ENCODE assay signal across 14 cellular contexts in the genomic region with DNA sequence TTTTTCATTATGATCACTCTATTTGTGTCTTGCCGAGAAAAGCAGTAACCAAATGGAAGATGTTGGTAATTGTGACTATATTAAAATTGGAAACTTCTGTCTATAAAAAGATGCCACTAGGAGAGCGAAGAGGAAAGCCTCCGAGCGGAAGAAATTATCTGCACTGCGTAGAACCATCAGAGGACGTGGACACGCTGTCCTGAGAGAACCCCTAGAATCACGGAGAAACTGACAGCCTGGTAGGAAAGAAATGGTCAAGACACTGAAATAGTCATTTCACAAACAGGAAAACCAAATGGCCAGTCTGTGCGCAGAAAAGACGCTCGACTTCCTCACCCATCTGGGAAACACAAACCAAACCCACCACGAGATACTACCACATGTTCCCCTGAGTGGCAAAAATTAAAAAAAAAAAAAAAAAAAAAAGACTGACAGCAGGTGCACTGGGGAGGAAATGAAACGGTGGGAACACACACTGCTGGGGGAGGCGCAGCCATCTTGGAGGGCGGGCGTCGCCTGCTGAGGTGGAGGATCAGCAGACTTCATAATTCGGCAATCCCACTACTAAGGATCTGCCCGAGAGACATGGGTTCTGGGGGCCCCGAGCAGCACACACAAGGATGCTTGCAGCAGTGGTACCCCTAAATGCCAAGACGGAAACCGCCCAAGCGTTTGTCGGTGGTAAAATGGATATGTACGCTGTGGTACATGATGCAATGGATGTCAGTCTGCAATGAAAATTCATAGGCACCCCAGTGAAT. TPM values are rescaled to one million over a fixed set of nuclear protein-coding genes. Genes with fewer than 3 reads are reported as not detected.
DNase-seq lines count a peak whose midpoint lies in the region; ATAC-seq and TF ChIP-seq lines count a peak whose summit lies in the region.
"Had no signal": no experiment of that assay in that cellular context is flagged by ENCODE, and none has a peak within 500 bp of the region (broad histone marks: within the 10 kb centered on the region; RNA-seq: fewer than 3 reads in every experiment).

No MANE protein-coding gene starts in this region.

- no peak for DNase-seq in activated naive CD4-positive, alpha-beta T cell treated with anti-CD3 and anti-CD28 coated beads for 36 hours
- no peak for DNase-seq in activated naive CD4-positive, alpha-beta T cell treated with anti-CD3 and anti-CD28 coated beads, Interleukin-2, amount 10 ng/mL, durations not matched to agents 7 days and 5 days
- DNase-seq in Peyer's patch (peak in 2 of 3 donors; percentile 73 to 76), endodermal cell (peak; percentile 19), hypothalamus (lab: John Stamatoyannopoulos, UW) (no peak)
- no peak for DNase-seq in effector CD4-positive, alpha-beta T cell
- DNase-seq: brain microvascular endothelial cell, mesendoderm had no signal

- 92 to 93% methylated on average over 16 to 25 of the region's 25 CpGs for WGBS in endodermal cell (ENCODE audit: insufficient coverage in 1 of 2, insufficient read length in 1 of 2), 2 experiments
- WGBS in thymus, result 25% methylated on average over 25 of the region's 25 CpGs

- H3K9ac ChIP-seq in endodermal cell (ENCODE audit: extremely low read depth, low read length, poor library complexity, severe bottlenecking), result no peak overlapping the region

- H3K4me3 Mint-ChIP-seq in activated naive CD4-positive, alpha-beta T cell treated with anti-CD3 and anti-CD28 coated beads for 36 hours, result peak overlapping the region; percentile 22
- no peak overlapping the region for H3K4me3 Mint-ChIP-seq in activated naive CD4-positive, alpha-beta T cell treated with anti-CD3 and anti-CD28 coated beads, Interleukin-2, amount 10 ng/mL, durations not matched to agents 7 days and 5 days
- no peak overlapping the region for H3K4me3 Mint-ChIP-seq in endodermal cell

- no peak for ATAC-seq in GM21367 (IDR thresholded peaks at IDR 0.05; ENCODE audit: unreplicated experiment)
- ATAC-seq: SK-N-SH treated with all-trans-retinoic acid at 6 μM for 48 hours had no signal

- no peaks in the 10 kb centered on the region for H3K9me3 Mint-ChIP-seq in activated naive CD4-positive, alpha-beta T cell treated with anti-CD3 and anti-CD28 coated beads for 36 hours
- H3K9me3 Mint-ChIP-seq in activated naive CD4-positive, alpha-beta T cell treated with anti-CD3 and anti-CD28 coated beads, Interleukin-2, amount 10 ng/mL, durations not matched to agents 7 days and 5 days, result peaks cover 12% of the 10 kb centered on the region
- H3K9me3 Mint-ChIP-seq in endodermal cell, result no peaks in the 10 kb centered on the region

- H3K4me1 ChIP-seq in Peyer's patch (peaks cover 0 to 4% (median 0%) of the 10 kb centered on the region in 4 donors), endodermal cell (ENCODE audit: control insufficient read depth, insufficient read depth, low read length) (no peaks in the 10 kb centered on the region), thymus (ENCODE audit: control insufficient read depth, insufficient read depth, low read length) (peaks cover 13% of the 10 kb centered on the region)

- H3K27ac ChIP-seq in Peyer's patch, result peak overlapping the region in 2 of 4 donors; percentile 40 to 76
- no peak overlapping the region for H3K27ac ChIP-seq in endodermal cell (ENCODE audit: low read depth, low read length)
- peak overlapping the region; percentile 47 for H3K27ac ChIP-seq in thymus (ENCODE audit: low read depth)
- H3K27ac ChIP-seq: brain microvascular endothelial cell had no signal

- no peaks in the 10 kb centered on the region for H3K36me3 Mint-ChIP-seq in activated naive CD4-positive, alpha-beta T cell treated with anti-CD3 and anti-CD28 coated beads for 36 hours (ENCODE audit: low read depth)
- no peaks in the 10 kb centered on the region for H3K36me3 Mint-ChIP-seq in activated naive CD4-positive, alpha-beta T cell treated with anti-CD3 and anti-CD28 coated beads, Interleukin-2, amount 10 ng/mL, durations not matched to agents 7 days and 5 days
- H3K36me3 Mint-ChIP-seq in endodermal cell (ENCODE audit: low read depth), result no peaks in the 10 kb centered on the region

- H3K4me3 ChIP-seq in Peyer's patch (peak overlapping the region in 2 of 4 donors; percentile 9), endodermal cell (ENCODE audit: low read length) (no peak overlapping the region), thymus (ENCODE audit: low read length) (peak overlapping the region; percentile 39)

- TF ChIP-seq POLR2A in Peyer's patch (IDR thresholded peaks at IDR 0.05), result no peak

- intact Hi-C loops in activated naive CD4-positive, alpha-beta T cell treated with anti-CD3 and anti-CD28 coated beads for 36 hours (cut with micrococcal nuclease), result no loop called here

- peaks cover 19% of the 10 kb centered on the region for H3K4me1 Mint-ChIP-seq in activated naive CD4-positive, alpha-beta T cell treated with anti-CD3 and anti-CD28 coated beads for 36 hours (ENCODE audit: low read depth)
- H3K4me1 Mint-ChIP-seq in activated naive CD4-positive, alpha-beta T cell treated with anti-CD3 and anti-CD28 coated beads, Interleukin-2, amount 10 ng/mL, durations not matched to agents 7 days and 5 days, result peaks cover 20% of the 10 kb centered on the region
- H3K4me1 Mint-ChIP-seq in endodermal cell, result peaks cover 3% of the 10 kb centered on the region

- H3K27me3 ChIP-seq in Peyer's patch (no peaks in the 10 kb centered on the region), endodermal cell (ENCODE audit: control insufficient read depth, insufficient read depth, low read length, poor library complexity, severe bottlenecking) (peaks cover 17% of the 10 kb centered on the region), thymus (ENCODE audit: control insufficient read depth, insufficient read depth) (no peaks in the 10 kb centered on the region)

- CTCF ChIA-PET in activated naive CD4-positive, alpha-beta T cell treated with anti-CD3 and anti-CD28 coated beads for 36 hours (lab: Charles Lee), result no interaction called here
- CTCF ChIA-PET in activated naive CD4-positive, alpha-beta T cell treated with anti-CD3 and anti-CD28 coated beads, Interleukin-2, amount 10 ng/mL, durations not matched to agents 7 days and 5 days (lab: Charles Lee), result no interaction called here

- H3K9me3 ChIP-seq in Peyer's patch (no peaks in the 10 kb centered on the region), endodermal cell (ENCODE audit: control insufficient read depth, low read length) (no peaks in the 10 kb centered on the region), thymus (ENCODE audit: control insufficient read depth) (no peaks in the 10 kb centered on the region)

- no peak for TF ChIP-seq CTCF in Peyer's patch (IDR thresholded peaks at IDR 0.05)
- no peak for TF ChIP-seq CTCF in endodermal cell (conservative IDR thresholded peaks at IDR 0.05)

- H3K27ac Mint-ChIP-seq in activated naive CD4-positive, alpha-beta T cell treated with anti-CD3 and anti-CD28 coated beads for 36 hours, result peak overlapping the region; percentile 1
- H3K27ac Mint-ChIP-seq in activated naive CD4-positive, alpha-beta T cell treated with anti-CD3 and anti-CD28 coated beads, Interleukin-2, amount 10 ng/mL, durations not matched to agents 7 days and 5 days, result no peak overlapping the region
- no peak overlapping the region for H3K27ac Mint-ChIP-seq in endodermal cell

- no peaks in the 10 kb centered on the region for H3K36me3 ChIP-seq in Peyer's patch
- H3K36me3 ChIP-seq in endodermal cell (ENCODE audit: control insufficient read depth, insufficient read depth, low read length), result no peaks in the 10 kb centered on the region
- no peaks in the 10 kb centered on the region for H3K36me3 ChIP-seq in thymus (ENCODE audit: control insufficient read depth, insufficient read depth)
- H3K36me3 ChIP-seq: brain microvascular endothelial cell had no signal

- peaks cover 25% of the 10 kb centered on the region for H3K27me3 Mint-ChIP-seq in activated naive CD4-positive, alpha-beta T cell treated with anti-CD3 and anti-CD28 coated beads for 36 hours (ENCODE audit: low read depth)
- peaks cover 60% of the 10 kb centered on the region for H3K27me3 Mint-ChIP-seq in activated naive CD4-positive, alpha-beta T cell treated with anti-CD3 and anti-CD28 coated beads, Interleukin-2, amount 10 ng/mL, durations not matched to agents 7 days and 5 days
- H3K27me3 Mint-ChIP-seq in endodermal cell (ENCODE audit: insufficient read depth), result peaks cover 49% of the 10 kb centered on the region

RNA-seq across cellular contexts. Expression of a gene that starts 21.3 kb away (rescaled TPM):
- total RNA-seq in activated naive CD4-positive, alpha-beta T cell treated with anti-CD3 and anti-CD28 coated beads for 36 hours, result under 1 TPM; 0.22 to 0.31 TPM
- total RNA-seq in Peyer's patch (1 to 10 TPM in 3 of 4 donors, under 1 TPM in 1; 0.88 to 5.0 (median 3.4) TPM), endodermal cell (1 to 10 TPM in 1 of 2 donors, under 1 TPM in 1; 0.75 to 1.0 TPM)
- 0.39 TPM for polyA plus RNA-seq in endodermal cell (2013, experiment 1 of 2)
- polyA plus RNA-seq in endodermal cell (2013, experiment 2 of 2), result 0.29 TPM
- polyA plus RNA-seq in thymus, result 0.80 TPM

RNA-seq across cellular contexts. Expression of a gene that starts 32.1 kb away (rescaled TPM):
- not detected for total RNA-seq in activated naive CD4-positive, alpha-beta T cell treated with anti-CD3 and anti-CD28 coated beads for 36 hours
- total RNA-seq in Peyer's patch, result not detected
- not detected for total RNA-seq in endodermal cell
- not detected for polyA plus RNA-seq in endodermal cell (2013, experiment 1 of 2)
- polyA plus RNA-seq in endodermal cell (2013, experiment 2 of 2), result not detected
- not detected for polyA plus RNA-seq in thymus
- total RNA-seq: fibroblast of villous mesenchyme, osteoblast, temporal lobe had no signal

RNA-seq across cellular contexts. Expression of a gene that starts 34.6 kb away (rescaled TPM):
- 10 to 100 TPM; 30.1 to 34.5 TPM for total RNA-seq in activated naive CD4-positive, alpha-beta T cell treated with anti-CD3 and anti-CD28 coated beads for 36 hours
- total RNA-seq in Peyer's patch (1,000 to 10,000 TPM in 2 of 4 donors, 100 to 1,000 TPM in 2; 129 to 1,688 (median 1,221) TPM), endodermal cell (100 to 1,000 TPM; 185 to 208 TPM)
- polyA plus RNA-seq in endodermal cell (2013, experiment 1 of 2), result 92.6 TPM
- polyA plus RNA-seq in endodermal cell (2013, experiment 2 of 2), result 86.0 TPM
- polyA plus RNA-seq in thymus, result 487 TPM

Comparison
In these comparisons a context has a peak if more than half of its experiments do, and no peak if none do; other contexts are left out.
1. DNase-seq: peak in Peyer's patch (2 of 3) and endodermal cell (single experiment); none in activated naive CD4-positive, alpha-beta T cell treated with anti-CD3 and anti-CD28 coated beads for 36 hours (single experiment), activated naive CD4-positive, alpha-beta T cell treated with anti-CD3 and anti-CD28 coated beads, Interleukin-2, amount 10 ng/mL, durations not matched to agents 7 days and 5 days (single experiment), effector CD4-positive, alpha-beta T cell (single experiment) and hypothalamus (0 of 51).